9 cellular contexts compared by ENCODE assay signal in genomic region chr4:77104405-77105292, GRCh38. TPM values are rescaled to one million over a fixed set of nuclear protein-coding genes. Genes with fewer than 3 reads are reported as not detected.
DNase-seq lines count a peak whose midpoint lies in the region; ATAC-seq and TF ChIP-seq lines count a peak whose summit lies in the region.
"Had no signal": no experiment of that assay in that cellular context is flagged by ENCODE, and none has a peak within 500 bp of the region (broad histone marks: within the 10 kb centered on the region; RNA-seq: fewer than 3 reads in every experiment).

No MANE protein-coding gene starts in this region.

- H3K9me3 ChIP-seq in lung (ENCODE audit: control insufficient read depth in 2 of 2, insufficient read depth in 1 of 2, low read length in 1 of 2) = no peaks in the 10 kb centered on the region
- H3K9me3 ChIP-seq in aorta (ENCODE audit: control insufficient read depth, low read length) = no peaks in the 10 kb centered on the region

- DNase-seq in Right ventricle myocardium inferior (ENCODE audit: missing footprints) = peak; percentile 81
- DNase-seq in cardiac septum (ENCODE audit: low spot score) = no peak
- DNase-seq in T47D (ENCODE audit: low read depth in 1 of 2, low spot score in 1 of 2) = peak; percentile 13 to 95
- DNase-seq in lung (ENCODE audit: low spot score) = peak; percentile 55
- DNase-seq in aorta = peak; percentile 86 to 93
- no peak for DNase-seq in 8988T
- DNase-seq in activated T-cell treated with anti-CD3 and anti-CD28 coated beads, Interleukin-2, amount 50 U/mL, for 72 hours = no peak
- DNase-seq: AML-193 had no signal

- TF ChIP-seq CTCF in lung (IDR thresholded peaks at IDR 0.05; ENCODE audit: control extremely low read depth, extremely low read depth) = no peak

- no peaks in the 10 kb centered on the region for H3K36me3 ChIP-seq in lung (ENCODE audit: control insufficient read depth in 2 of 2, insufficient read depth in 2 of 2, low read length in 2 of 2)
- no peaks in the 10 kb centered on the region for H3K36me3 ChIP-seq in aorta (ENCODE audit: control insufficient read depth in 1 of 2, insufficient read depth in 2 of 2, low read length in 1 of 2)

- H3K27me3 ChIP-seq in lung (ENCODE audit: control insufficient read depth, insufficient read depth) = no peaks in the 10 kb centered on the region
- H3K27me3 ChIP-seq in aorta (ENCODE audit: control insufficient read depth in 1 of 2, insufficient read depth in 2 of 2, low read length in 1 of 2) = no peaks in the 10 kb centered on the region

- H3K4me1 ChIP-seq in lung (ENCODE audit: control insufficient read depth in 2 of 2, insufficient read depth in 2 of 2, low read length in 2 of 2) (peaks cover 4 to 5% of the 10 kb centered on the region in 2 donors), aorta (ENCODE audit: control insufficient read depth in 1 of 2, insufficient read depth in 2 of 2, low read length in 2 of 2) (peaks cover 0 to 2% of the 10 kb centered on the region in 2 donors)

- H3K4me1 Mint-ChIP-seq in activated T-cell treated with anti-CD3 and anti-CD28 coated beads, Interleukin-2, amount 50 U/mL, for 72 hours (ENCODE audit: low read depth) = peaks cover 8% of the 10 kb centered on the region

- H3K27me3 Mint-ChIP-seq in activated T-cell treated with anti-CD3 and anti-CD28 coated beads, Interleukin-2, amount 50 U/mL, for 72 hours (ENCODE audit: low read depth) = no peaks in the 10 kb centered on the region

- H3K27ac Mint-ChIP-seq in activated T-cell treated with anti-CD3 and anti-CD28 coated beads, Interleukin-2, amount 50 U/mL, for 72 hours = no peak overlapping the region

- no peak overlapping the region for H3K4me3 ChIP-seq in lung
- no peak overlapping the region for H3K4me3 ChIP-seq in aorta (ENCODE audit: low read length in 2 of 2)

- no peaks in the 10 kb centered on the region for H3K9me3 Mint-ChIP-seq in activated T-cell treated with anti-CD3 and anti-CD28 coated beads, Interleukin-2, amount 50 U/mL, for 72 hours

- intact Hi-C loops in Right ventricle myocardium inferior (cut with DNase I) = no loop called here
- intact Hi-C loops in cardiac septum (cut with DNase I) = no loop called here
- intact Hi-C loops in aorta (cut with DNase I) = loop anchor here in 1 of 2 donors (2.0 kb wide), 1 partner anchor 52 kb away; the partner anchor contains the start of gene CCNG2

- H3K4me3 Mint-ChIP-seq in activated T-cell treated with anti-CD3 and anti-CD28 coated beads, Interleukin-2, amount 50 U/mL, for 72 hours = no peak overlapping the region

- in situ Hi-C loops in T47D (cut with HindIII; ENCODE audit: low pct_unique_long_range_greater_than_20kb, low sequenced_read_pairs) = no loop called here

- ATAC-seq in Right ventricle myocardium inferior (no peak), lung (ENCODE audit: insufficient read depth, low FRiP score) (no peak), aorta (ENCODE audit: low FRiP score) (peak; percentile 74), HG02852 (IDR thresholded peaks at IDR 0.05; ENCODE audit: unreplicated experiment) (no peak)
- no peak for ATAC-seq in activated T-cell treated with anti-CD3 and anti-CD28 coated beads, Interleukin-2, amount 50 U/mL, for 72 hours (replicated peaks in 1 of 2)

- 39 to 43% methylated on average over 6 of the region's 6 CpGs for WGBS in lung, 2 donors
- WGBS in aorta, 2 donors = 4 to 7% methylated on average over 6 of the region's 6 CpGs

- peak overlapping the region in 1 of 2 donors; percentile 62 for H3K27ac ChIP-seq in lung (ENCODE audit: low read depth in 1 of 2, low read length in 1 of 2)
- H3K27ac ChIP-seq in aorta (ENCODE audit: low read depth in 1 of 2, low read length in 2 of 2) = peak overlapping the region; percentile 97 to 99

- H3K36me3 Mint-ChIP-seq in activated T-cell treated with anti-CD3 and anti-CD28 coated beads, Interleukin-2, amount 50 U/mL, for 72 hours (ENCODE audit: insufficient read depth in 2 of 2) = no peaks in the 10 kb centered on the region

RNA-seq across cellular contexts. Expression of gene CCNI, which starts 28.9 kb away (rescaled TPM):
- total RNA-seq in Right ventricle myocardium inferior (251 TPM), cardiac septum (338 TPM), lung (100 to 1,000 TPM; 194 to 313 TPM), aorta (100 to 1,000 TPM; 384 to 436 TPM)
- polyA plus RNA-seq in lung (100 to 1,000 TPM in 1 of 2 donors, 10 to 100 TPM in 1; 62.8 to 106 TPM), aorta (100 to 1,000 TPM; 297 to 633 TPM)
- 100 to 1,000 TPM; 301 to 343 TPM for total RNA-seq in activated T-cell treated with anti-CD3 and anti-CD28 coated beads, Interleukin-2, amount 50 U/mL, for 72 hours

RNA-seq across cellular contexts. Expression of gene CCNG2, which starts 52.4 kb away (rescaled TPM):
- total RNA-seq in Right ventricle myocardium inferior (8.5 TPM), cardiac septum (10.5 TPM), lung (10 to 100 TPM; 26.3 to 92.7 TPM), aorta (10 to 100 TPM; 54.2 to 57.5 TPM)
- polyA plus RNA-seq in lung (10 to 100 TPM in 1 of 2 donors, 1 to 10 TPM in 1; 9.6 to 25.4 TPM), aorta (10 to 100 TPM; 28.8 to 30.9 TPM)
- 10 to 100 TPM; 29.6 to 38.5 TPM for total RNA-seq in activated T-cell treated with anti-CD3 and anti-CD28 coated beads, Interleukin-2, amount 50 U/mL, for 72 hours

Comparison
In these comparisons a context has a peak if more than half of its experiments do, and no peak if none do; other contexts are left out.
1. DNase-seq: peak in Right ventricle myocardium inferior (single experiment), T47D (2 of 2), lung (single experiment) and aorta (2 of 2); none in cardiac septum (single experiment), 8988T (single experiment) and activated T-cell treated with anti-CD3 and anti-CD28 coated beads, Interleukin-2, amount 50 U/mL, for 72 hours (0 of 2).